ENCODE assay signal across 1 cellular context in the genomic region with DNA sequence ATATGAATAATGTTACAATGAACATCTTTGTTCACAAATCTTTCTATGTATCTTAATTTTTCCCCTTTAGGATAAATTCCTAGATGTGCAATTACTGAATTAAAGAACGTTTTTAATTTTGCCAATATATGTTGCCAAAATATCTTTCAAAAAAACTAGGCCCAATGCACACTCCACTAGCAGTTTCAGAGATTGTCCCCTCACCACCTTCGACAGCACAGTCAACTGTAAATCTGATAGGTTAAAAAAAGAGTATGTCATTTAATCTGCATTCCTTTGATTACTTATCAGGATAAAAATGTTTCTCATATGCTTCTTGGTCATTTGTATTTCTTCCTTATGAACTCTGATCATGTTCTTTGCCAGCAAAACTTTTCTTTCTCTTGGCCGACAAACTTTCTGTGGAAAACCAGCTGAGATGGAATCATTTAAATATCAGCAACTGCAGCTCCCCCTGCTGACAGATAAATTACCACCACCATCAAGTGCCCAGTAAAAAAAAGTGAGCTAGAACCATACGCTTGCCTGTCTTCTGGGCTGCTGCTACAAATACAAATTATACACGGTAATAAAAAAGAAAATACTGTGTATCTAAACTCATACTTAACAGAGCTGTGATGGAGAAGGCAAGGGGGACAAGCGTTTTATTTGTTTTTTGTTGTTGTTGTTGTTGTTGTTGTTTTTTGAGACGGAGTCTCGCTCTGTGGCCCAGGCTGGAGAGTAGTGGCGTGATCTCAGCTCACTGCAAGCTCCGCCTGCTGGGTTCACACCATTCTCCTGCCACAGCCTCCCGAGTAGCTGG.
TF ChIP-seq lines count a peak whose summit lies in the region.

No MANE protein-coding gene starts in this region.

TF ChIP-seq in neural cell, 6 proteins besides CTCF, POLR2A, EP300 and RAD21:
- TF ChIP-seq EZH2 (IDR thresholded peaks at IDR 0.05; ENCODE audit: borderline replicate concordance, insufficient read depth, low read length, poor library complexity, severe bottlenecking) (no peak), SMC3 (conservative IDR thresholded peaks at IDR 0.05; ENCODE audit: poor library complexity) (peak; percentile 79)
